ENCODE assay signal across 10 cellular contexts in the genomic region with DNA sequence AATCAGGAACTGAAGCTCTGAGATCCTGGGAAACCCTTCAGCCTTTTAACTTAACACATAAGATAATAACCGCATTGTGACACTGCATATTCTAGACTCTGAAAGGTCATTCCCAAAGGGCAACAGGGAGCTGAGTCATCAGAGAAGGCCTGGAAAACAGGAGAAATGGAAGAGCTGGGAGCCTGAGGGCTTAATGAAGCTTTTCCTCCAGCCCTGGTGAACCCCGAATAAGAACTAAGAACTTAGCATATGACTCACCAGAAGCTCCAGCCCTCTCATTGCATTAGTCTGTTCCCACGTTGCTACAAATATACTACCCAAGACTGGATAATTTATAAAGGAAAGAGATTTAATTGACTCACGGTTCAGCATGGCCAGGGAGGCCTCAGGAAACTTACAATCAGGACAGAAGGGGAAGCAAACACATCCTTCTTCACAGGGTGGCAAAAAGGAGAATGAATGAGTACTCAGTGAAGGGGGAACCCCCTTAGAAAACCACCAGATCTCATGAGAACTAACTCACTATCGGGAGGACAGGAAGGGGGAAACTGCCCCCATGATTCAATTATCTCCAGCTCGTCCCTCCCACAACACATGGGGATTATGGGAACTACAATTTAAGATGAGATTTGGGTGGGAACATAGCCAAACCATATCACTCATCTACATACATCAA.
DNase-seq lines count a peak whose midpoint lies in the region; ATAC-seq and TF ChIP-seq lines count a peak whose summit lies in the region.
"Had no signal": no experiment of that assay in that cellular context is flagged by ENCODE, and none has a peak within 500 bp of the region (broad histone marks: within the 10 kb centered on the region; RNA-seq: fewer than 3 reads in every experiment).

No MANE protein-coding gene starts in this region.

- no peak for TF ChIP-seq EP300 in upper lobe of left lung (IDR thresholded peaks at IDR 0.05)

- in situ Hi-C loops in SK-MEL-5 (cut with HindIII; ENCODE audit: low pct_unique_long_range_greater_than_20kb, low sequenced_read_pairs): no loop called here

- no peaks in the 10 kb centered on the region for H3K9me3 ChIP-seq in upper lobe of left lung

- no peaks in the 10 kb centered on the region for H3K4me1 ChIP-seq in upper lobe of left lung

- H3K36me3 ChIP-seq in upper lobe of left lung: no peaks in the 10 kb centered on the region

- no peak for TF ChIP-seq CTCF in upper lobe of left lung (IDR thresholded peaks at IDR 0.05)

- peak; percentile 77 for ATAC-seq in HG02588 (IDR thresholded peaks at IDR 0.05; ENCODE audit: unreplicated experiment)
- ATAC-seq in upper lobe of left lung (ENCODE audit: low FRiP score in 2 of 2): no peak

- no peak overlapping the region for H3K27ac ChIP-seq in upper lobe of left lung

- no peak for TF ChIP-seq POLR2A in upper lobe of left lung (IDR thresholded peaks at IDR 0.05)

- DNase-seq in GM04503 (ENCODE audit: low read depth) (peak; percentile 3), SK-MEL-5 (ENCODE audit: low read depth, low spot score) (peak; percentile 97), islet precursor cell (peak; percentile 94), mesenteric fat pad (ENCODE audit: low spot score) (no peak), NCI-H2171 (lab: John Stamatoyannopoulos, UW) (no peak), upper lobe of left lung (no peak), DMS153 (lab: John Stamatoyannopoulos, UW) (no peak)
- DNase-seq: GDM1, NCI-H187 had no signal

- WGBS in upper lobe of left lung, 2 donors: 59 to 71% methylated on average over 6 of the region's 6 CpGs

- no peaks in the 10 kb centered on the region for H3K27me3 ChIP-seq in upper lobe of left lung

- no peak overlapping the region for H3K4me3 ChIP-seq in upper lobe of left lung

Comparison
In these comparisons a context has a peak if more than half of its experiments do, and no peak if none do; other contexts are left out.
1. DNase-seq: peak in GM04503 (single experiment), SK-MEL-5 (single experiment) and islet precursor cell (single experiment); none in mesenteric fat pad (single experiment), NCI-H2171 (single experiment), upper lobe of left lung (0 of 2) and DMS153 (single experiment).